In genomic region chr10:75223507-75223906, GRCh38 we compare ENCODE assay signal across 11 cellular contexts. TPM values are rescaled to one million over a fixed set of nuclear protein-coding genes. Genes with fewer than 3 reads are reported as not detected.
DNase-seq lines count a peak whose midpoint lies in the region; ATAC-seq, FAIRE-seq and TF ChIP-seq lines count a peak whose summit lies in the region.
"Had no signal": no experiment of that assay in that cellular context is flagged by ENCODE, and none has a peak within 500 bp of the region (broad histone marks: within the 10 kb centered on the region; RNA-seq: fewer than 3 reads in every experiment).

No MANE protein-coding gene starts in this region.

- FAIRE-seq in GM19239 (lab: Jason Lieb, UNC) = no peak

- H3K4me1 ChIP-seq in heart right ventricle (peaks cover 24 to 89% (median 73%) of the 10 kb centered on the region in 9 donors), breast epithelium (peaks cover 4 to 27% of the 10 kb centered on the region in 2 donors)

- H3K4me1 Mint-ChIP-seq in naive thymus-derived CD8-positive, alpha-beta T cell = peaks cover 18 to 62% (median 55%) of the 10 kb centered on the region in 4 donors
- H3K4me1 Mint-ChIP-seq in type B pancreatic cell (ENCODE audit: unreplicated experiment) = peaks cover 46% of the 10 kb centered on the region

- WGBS in heart right ventricle, 2 donors = 49 to 54% methylated on average over 2 of the region's 2 CpGs

- H3K9me3 ChIP-seq in heart right ventricle (no peaks in the 10 kb centered on the region), breast epithelium (no peaks in the 10 kb centered on the region), WERI-Rb-1 (ENCODE audit: severe bottlenecking) (no peaks in the 10 kb centered on the region)

- DNase-seq in heart right ventricle = no peak
- DNase-seq in Right ventricle myocardium superior = no peak
- no peak for DNase-seq in breast epithelium (ENCODE audit: low spot score in 2 of 2)
- no peak for DNase-seq in naive thymus-derived CD8-positive, alpha-beta T cell
- no peak for DNase-seq in type B pancreatic cell (ENCODE audit: extremely low spot score, unreplicated experiment)
- no peak for DNase-seq in GM19239 (ENCODE audit: insufficient read length, low spot score)
- DNase-seq in NCI-H446 treated with DMSO at 0.1 percent for 48 hours (lab: John Stamatoyannopoulos, UW) = no peak
- no peak for DNase-seq in WERI-Rb-1
- DNase-seq: activated CD4-positive, CD25-positive, alpha-beta regulatory T cell; activated naive CD4-positive, alpha-beta T cell treated with Interleukin-2 at 50 U/mL for 16 hours; NCI-H1930 had no signal

- H3K9me3 Mint-ChIP-seq in naive thymus-derived CD8-positive, alpha-beta T cell = no peaks in the 10 kb centered on the region
- H3K9me3 Mint-ChIP-seq in type B pancreatic cell = no peaks in the 10 kb centered on the region

- intact Hi-C loops in heart right ventricle (cut with DNase I) = no loop called here
- intact Hi-C loops in Right ventricle myocardium superior (cut with DNase I) = no loop called here
- intact Hi-C loops in breast epithelium (cut with DNase I; ENCODE audit: low total_unique reads) = no loop called here

- no peak for TF ChIP-seq CTCF in heart right ventricle (IDR thresholded peaks at IDR 0.05)
- TF ChIP-seq CTCF in breast epithelium (IDR thresholded peaks at IDR 0.05) = no peak
- TF ChIP-seq CTCF in type B pancreatic cell (conservative IDR thresholded peaks at IDR 0.05) = no peak
- TF ChIP-seq CTCF in WERI-Rb-1 (IDR thresholded peaks at IDR 0.05; ENCODE audit: low read depth, low read length) = no peak

- POLR2A ChIA-PET in naive thymus-derived CD8-positive, alpha-beta T cell (lab: Charles Lee) = interaction anchor here (2.1 kb wide), 1 partner anchor 14 kb away, joined by 13 read pairs; the partner anchor contains the start of gene VDAC2

- H3K27ac Mint-ChIP-seq in naive thymus-derived CD8-positive, alpha-beta T cell = peak overlapping the region in 8 of 10 donors; percentile 35 to 74 (median 42)
- peak overlapping the region; percentile 96 for H3K27ac Mint-ChIP-seq in type B pancreatic cell

- H3K36me3 Mint-ChIP-seq in naive thymus-derived CD8-positive, alpha-beta T cell = peaks cover 0 to 96% (median 14%) of the 10 kb centered on the region in 3 donors
- H3K36me3 Mint-ChIP-seq in type B pancreatic cell = peaks cover 55% of the 10 kb centered on the region

- no peak overlapping the region for H3K4me3 ChIP-seq in heart right ventricle
- no peak overlapping the region for H3K4me3 ChIP-seq in breast epithelium
- H3K4me3 ChIP-seq in WERI-Rb-1 (ENCODE audit: low read depth, low read length) = no peak overlapping the region

- H3K27me3 Mint-ChIP-seq in naive thymus-derived CD8-positive, alpha-beta T cell = no peaks in the 10 kb centered on the region
- no peaks in the 10 kb centered on the region for H3K27me3 Mint-ChIP-seq in type B pancreatic cell

- H3K36me3 ChIP-seq in heart right ventricle (peaks cover 6 to 100% (median 55%) of the 10 kb centered on the region in 9 donors), breast epithelium (no peaks in the 10 kb centered on the region), WERI-Rb-1 (peaks cover 95% of the 10 kb centered on the region)

- H3K27ac ChIP-seq in heart right ventricle (peak overlapping the region in 7 of 10 donors; percentile 17 to 90 (median 78)), breast epithelium (peak overlapping the region; percentile 95 to 96), WERI-Rb-1 (no peak overlapping the region)

- H3K27me3 ChIP-seq in heart right ventricle (no peaks in the 10 kb centered on the region), breast epithelium (no peaks in the 10 kb centered on the region), WERI-Rb-1 (ENCODE audit: insufficient read depth, low read depth, severe bottlenecking) (no peaks in the 10 kb centered on the region)

- TF ChIP-seq POLR2A in breast epithelium (IDR thresholded peaks at IDR 0.05) = no peak

- ATAC-seq in heart right ventricle = no peak
- no peak for ATAC-seq in Right ventricle myocardium superior (ENCODE audit: poor library complexity)
- ATAC-seq in naive thymus-derived CD8-positive, alpha-beta T cell = no peak

- no peak overlapping the region for H3K4me3 Mint-ChIP-seq in naive thymus-derived CD8-positive, alpha-beta T cell
- H3K4me3 Mint-ChIP-seq in type B pancreatic cell = no peak overlapping the region

RNA-seq across cellular contexts. Expression of gene COMTD1, which starts 12.2 kb away (rescaled TPM):
- 10 to 100 TPM; 16.4 to 51.5 (median 29.4) TPM for total RNA-seq in heart right ventricle
- 100 to 1,000 TPM; 103 to 254 TPM for polyA plus RNA-seq in heart right ventricle
- total RNA-seq in Right ventricle myocardium superior = 34.0 TPM
- total RNA-seq in breast epithelium = 10 to 100 TPM; 21.0 to 28.5 (median 21.7) TPM
- 10 to 100 TPM; 13.7 to 16.1 TPM for total RNA-seq in naive thymus-derived CD8-positive, alpha-beta T cell
- polyA plus RNA-seq in naive thymus-derived CD8-positive, alpha-beta T cell = 10 to 100 TPM in 1 of 3 donors, 1 to 10 TPM in 2; 8.1 to 26.0 (median 9.4) TPM
- total RNA-seq in type B pancreatic cell (ENCODE audit: low replicate concordance) = 40.4 and 62.6 TPM in 2 replicates

RNA-seq across cellular contexts. Expression of gene VDAC2, which starts 12.9 kb away (rescaled TPM):
- total RNA-seq in heart right ventricle (100 to 1,000 TPM; 445 to 606 (median 499) TPM), Right ventricle myocardium superior (486 TPM), breast epithelium (100 to 1,000 TPM in 1 of 3 donors, 10 to 100 TPM in 2; 86.2 to 127 (median 91.6) TPM), type B pancreatic cell (ENCODE audit: low replicate concordance) (204 and 242 TPM in 2 replicates)
- polyA plus RNA-seq in heart right ventricle = 100 to 1,000 TPM; 193 to 457 TPM
- 10 to 100 TPM; 86.8 to 93.7 TPM for total RNA-seq in naive thymus-derived CD8-positive, alpha-beta T cell
- polyA plus RNA-seq in naive thymus-derived CD8-positive, alpha-beta T cell = 100 to 1,000 TPM; 145 to 155 (median 151) TPM
